In the genomic region with DNA sequence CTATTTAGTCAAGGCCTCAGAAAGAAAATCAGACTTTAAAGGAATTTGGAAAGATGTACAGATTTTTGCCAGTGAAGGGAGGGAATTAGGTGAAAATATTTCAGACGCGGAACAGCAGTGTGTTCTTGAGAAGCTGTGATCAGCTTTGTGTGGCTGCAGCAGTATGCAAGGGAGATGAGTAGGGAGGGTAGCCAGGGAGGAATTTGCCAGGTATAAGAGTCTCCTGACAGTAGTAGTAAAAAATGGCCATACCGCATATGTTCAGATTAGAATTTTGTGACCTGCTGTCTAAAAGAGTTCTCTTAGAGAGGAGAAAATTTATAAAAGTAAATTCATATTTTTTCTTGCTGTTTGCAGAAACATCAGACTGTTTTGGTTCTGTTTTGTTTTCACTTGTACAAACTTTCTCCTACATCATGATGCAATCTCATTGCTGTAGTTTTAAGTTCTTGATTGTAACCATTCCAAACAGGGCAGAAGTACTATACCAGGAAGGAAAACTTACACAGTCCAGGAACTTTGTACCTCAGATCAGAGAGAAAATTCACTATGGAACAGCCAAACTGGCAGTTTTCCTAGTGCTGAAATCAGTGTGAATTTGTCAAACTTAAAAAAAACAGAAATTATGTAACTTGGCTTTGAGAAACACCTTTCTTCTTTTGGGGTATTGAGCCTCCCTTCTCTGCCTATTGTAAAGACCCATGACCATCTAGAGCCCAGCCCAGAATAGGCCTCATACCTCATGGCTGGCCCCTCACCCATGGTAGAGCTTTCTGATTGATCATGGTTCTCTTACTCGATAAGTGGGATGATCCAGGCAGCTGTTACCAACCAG, we compare ENCODE assay signal across 1 cellular context.
TF ChIP-seq lines count a peak whose summit lies in the region.

No MANE protein-coding gene starts in this region.

TF ChIP-seq in WTC11, 78 proteins besides CTCF, POLR2A, EP300 and RAD21 (continued from another document):
- TF ChIP-seq, protein P1, sequence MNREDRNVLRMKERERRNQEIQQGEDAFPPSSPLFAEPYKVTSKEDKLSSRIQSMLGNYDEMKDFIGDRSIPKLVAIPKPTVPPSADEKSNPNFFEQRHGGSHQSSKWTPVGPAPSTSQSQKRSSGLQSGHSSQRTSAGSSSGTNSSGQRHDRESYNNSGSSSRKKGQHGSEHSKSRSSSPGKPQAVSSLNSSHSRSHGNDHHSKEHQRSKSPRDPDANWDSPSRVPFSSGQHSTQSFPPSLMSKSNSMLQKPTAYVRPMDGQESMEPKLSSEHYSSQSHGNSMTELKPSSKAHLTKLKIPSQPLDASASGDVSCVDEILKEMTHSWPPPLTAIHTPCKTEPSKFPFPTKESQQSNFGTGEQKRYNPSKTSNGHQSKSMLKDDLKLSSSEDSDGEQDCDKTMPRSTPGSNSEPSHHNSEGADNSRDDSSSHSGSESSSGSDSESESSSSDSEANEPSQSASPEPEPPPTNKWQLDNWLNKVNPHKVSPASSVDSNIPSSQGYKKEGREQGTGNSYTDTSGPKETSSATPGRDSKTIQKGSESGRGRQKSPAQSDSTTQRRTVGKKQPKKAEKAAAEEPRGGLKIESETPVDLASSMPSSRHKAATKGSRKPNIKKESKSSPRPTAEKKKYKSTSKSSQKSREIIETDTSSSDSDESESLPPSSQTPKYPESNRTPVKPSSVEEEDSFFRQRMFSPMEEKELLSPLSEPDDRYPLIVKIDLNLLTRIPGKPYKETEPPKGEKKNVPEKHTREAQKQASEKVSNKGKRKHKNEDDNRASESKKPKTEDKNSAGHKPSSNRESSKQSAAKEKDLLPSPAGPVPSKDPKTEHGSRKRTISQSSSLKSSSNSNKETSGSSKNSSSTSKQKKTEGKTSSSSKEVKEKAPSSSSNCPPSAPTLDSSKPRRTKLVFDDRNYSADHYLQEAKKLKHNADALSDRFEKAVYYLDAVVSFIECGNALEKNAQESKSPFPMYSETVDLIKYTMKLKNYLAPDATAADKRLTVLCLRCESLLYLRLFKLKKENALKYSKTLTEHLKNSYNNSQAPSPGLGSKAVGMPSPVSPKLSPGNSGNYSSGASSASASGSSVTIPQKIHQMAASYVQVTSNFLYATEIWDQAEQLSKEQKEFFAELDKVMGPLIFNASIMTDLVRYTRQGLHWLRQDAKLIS (CRISPR knock-in tag; IDR thresholded peaks at IDR 0.05; ENCODE audit: borderline replicate concordance) = no peak
